In genomic region chr17:30454635-30455034, GRCh38 we compare ENCODE assay signal across 11 cellular contexts.
"Had no signal": no experiment of that assay in that cellular context is flagged by ENCODE, and none has a peak within 500 bp of the region (broad histone marks: within the 10 kb centered on the region; RNA-seq: fewer than 3 reads in every experiment).

No MANE protein-coding gene starts in this region.

- ATAC-seq: gastroesophageal sphincter, heart right ventricle, right lobe of liver had no signal

- DNase-seq: activated CD4-positive, alpha-beta T cell treated with anti-CD3 and anti-CD28 coated beads, Interleukin-2, amount 50 U/mL, for 1 hour; activated naive CD4-positive, alpha-beta T cell; activated T-cell treated with anti-CD3 and anti-CD28 coated beads for 4 hours; anterior cingulate cortex; cerebellar nuclear complex; effector memory CD4-positive, alpha-beta T cell; heart right ventricle; right lobe of liver; upper lobe of left lung had no signal

- FAIRE-seq: islet of Langerhans had no signal
